29 cellular contexts compared by ENCODE assay signal in genomic region chr11:99162819-99163218, GRCh38.
"Had no signal": no experiment of that assay in that cellular context is flagged by ENCODE, and none has a peak within 500 bp of the region (broad histone marks: within the 10 kb centered on the region; RNA-seq: fewer than 3 reads in every experiment).

No MANE protein-coding gene starts in this region.

- ATAC-seq: natural killer cell treated with Interleukin-12 subunit alpha and Interleukin-12 subunit beta and Interleukin-15 and Interleukin-18, amount 100 ng/mL, for 72 hours; psoas muscle; right cardiac atrium; right lobe of liver; stimulated activated effector memory CD8-positive, alpha-beta T cell treated with anti-CD3 and anti-CD28 coated beads, Interleukin-12 subunit alpha, Interleukin-12 subunit beta, amount 100 ng/mL, for 72 hours; stimulated activated naive B cell treated with anti-CD40 and anti-IgM and Interleukin-4, amounts not matched to agents 10 μg/mL and 1 μg/mL and 100 μg/mL, for 72 hours had no signal

- H3K9me3 Mint-ChIP-seq: nephron progenitor cell; neural crest cell; stimulated activated naive B cell treated with anti-CD40 and anti-IgM and Interleukin-4, amounts not matched to agents 10 μg/mL and 1 μg/mL and 100 μg/mL, for 72 hours had no signal

- H3K27ac ChIP-seq: ovary, parathyroid adenoma, psoas muscle, right lobe of liver, sigmoid colon, stomach, thoracic aorta, thyroid gland, tibial nerve, upper lobe of left lung, vagina had no signal

- H3K4me1 ChIP-seq: parathyroid adenoma, psoas muscle, right lobe of liver, stomach, thyroid gland, tibial nerve, upper lobe of left lung, vagina had no signal

- DNase-seq: nephron progenitor cell; occipital lobe; ovary; posterior cingulate gyrus; psoas muscle; right cardiac atrium; right lobe of liver; sigmoid colon; small intestine; stimulated activated CD4-positive, alpha-beta T cell treated with anti-CD3 and anti-CD28 coated beads, Interleukin-15, amount 100 ng/mL, for 24 hours; stimulated activated CD4-positive, alpha-beta T cell treated with anti-CD3 and anti-CD28 coated beads, Interleukin-2, amount 100 ng/mL, for 24 hours; stimulated activated CD4-positive, alpha-beta T cell treated with anti-CD3 and anti-CD28 coated beads, Interleukin-2, amount 100 ng/mL, for 48 hours; stimulated activated CD4-positive, alpha-beta T cell treated with anti-CD3 and anti-CD28 coated beads, Interleukin-4, amount 100 ng/mL, for 24 hours; stimulated activated naive B cell treated with anti-CD40 and anti-IgM and Interleukin-4, amounts not matched to agents 10 μg/mL and 1 μg/mL and 100 μg/mL, for 72 hours; stimulated activated naive CD4-positive, alpha-beta T cell treated with Interleukin-2 at 50 U/mL for 16 hours; stomach; thyroid gland; trophoblast cell; upper lobe of left lung had no signal

- H3K79me2 ChIP-seq: parathyroid adenoma had no signal

- H3K27me3 Mint-ChIP-seq: natural killer cell treated with Interleukin-12 subunit alpha and Interleukin-12 subunit beta and Interleukin-15 and Interleukin-18, amount 100 ng/mL, for 72 hours; progenitor cell of endocrine pancreas; stimulated activated naive B cell treated with anti-CD40 and anti-IgM and Interleukin-4, amounts not matched to agents 10 μg/mL and 1 μg/mL and 100 μg/mL, for 72 hours; stimulated activated naive CD8-positive, alpha-beta T cell treated with anti-CD3 and anti-CD28 coated beads, Interleukin-15, Interleukin-2, amounts not matched to agents 100 ng/mL and 50 ng/mL, for 24 hours had no signal

- H3K9ac ChIP-seq: parathyroid adenoma had no signal

- H3K4me1 Mint-ChIP-seq: nephron progenitor cell; neural crest cell; stimulated activated effector memory CD8-positive, alpha-beta T cell treated with anti-CD3 and anti-CD28 coated beads, Interleukin-12 subunit alpha, Interleukin-12 subunit beta, amount 100 ng/mL, for 72 hours; stimulated activated naive B cell treated with anti-CD40 and anti-IgM and Interleukin-4, amounts not matched to agents 10 μg/mL and 1 μg/mL and 100 μg/mL, for 72 hours had no signal

- H3K36me3 Mint-ChIP-seq: natural killer cell treated with Interleukin-12 subunit alpha and Interleukin-12 subunit beta and Interleukin-15 and Interleukin-18, amount 100 ng/mL, for 72 hours; stimulated activated effector memory CD8-positive, alpha-beta T cell treated with anti-CD3 and anti-CD28 coated beads, Interleukin-12 subunit alpha, Interleukin-12 subunit beta, amount 100 ng/mL, for 72 hours; stimulated activated naive B cell treated with anti-CD40 and anti-IgM and Interleukin-4, amounts not matched to agents 10 μg/mL and 1 μg/mL and 100 μg/mL, for 72 hours had no signal

- H3K27me3 ChIP-seq: ovary, right lobe of liver, sigmoid colon, stomach, thyroid gland, tibial nerve, upper lobe of left lung, vagina had no signal

- H3K4me3 Mint-ChIP-seq: natural killer cell treated with Interleukin-12 subunit alpha and Interleukin-12 subunit beta and Interleukin-15 and Interleukin-18, amount 100 ng/mL, for 72 hours; nephron progenitor cell; neural crest cell; stimulated activated effector memory CD8-positive, alpha-beta T cell treated with anti-CD3 and anti-CD28 coated beads, Interleukin-12 subunit alpha, Interleukin-12 subunit beta, amount 100 ng/mL, for 72 hours; stimulated activated naive B cell treated with anti-CD40 and anti-IgM and Interleukin-4, amounts not matched to agents 10 μg/mL and 1 μg/mL and 100 μg/mL, for 72 hours; stimulated activated naive CD8-positive, alpha-beta T cell treated with anti-CD3 and anti-CD28 coated beads, Interleukin-15, Interleukin-2, amounts not matched to agents 100 ng/mL and 50 ng/mL, for 24 hours had no signal

- FAIRE-seq: urothelium cell line had no signal

- H2AFZ ChIP-seq: parathyroid adenoma had no signal

- H3K36me3 ChIP-seq: ovary, right lobe of liver, sigmoid colon, stomach, thoracic aorta, thyroid gland, tibial nerve, upper lobe of left lung, vagina had no signal

- H3K9me3 ChIP-seq: ovary, psoas muscle, right lobe of liver, sigmoid colon, stomach, thoracic aorta, thyroid gland, tibial nerve, upper lobe of left lung, vagina had no signal

- H3K4me3 ChIP-seq: ovary, psoas muscle, right lobe of liver, sigmoid colon, stomach, thoracic aorta, thyroid gland, tibial nerve, upper lobe of left lung, vagina had no signal

- H3K27ac Mint-ChIP-seq: natural killer cell treated with Interleukin-12 subunit alpha and Interleukin-12 subunit beta and Interleukin-15 and Interleukin-18, amount 100 ng/mL, for 72 hours; nephron progenitor cell; progenitor cell of endocrine pancreas; stimulated activated effector memory CD8-positive, alpha-beta T cell treated with anti-CD3 and anti-CD28 coated beads, Interleukin-12 subunit alpha, Interleukin-12 subunit beta, amount 100 ng/mL, for 72 hours; stimulated activated naive B cell treated with anti-CD40 and anti-IgM and Interleukin-4, amounts not matched to agents 10 μg/mL and 1 μg/mL and 100 μg/mL, for 72 hours; stimulated activated naive CD8-positive, alpha-beta T cell treated with anti-CD3 and anti-CD28 coated beads, Interleukin-15, Interleukin-2, amounts not matched to agents 100 ng/mL and 50 ng/mL, for 24 hours had no signal
